In genomic region chr1:154936416-154937050, GRCh38 we compare ENCODE assay signal across 1 cellular context.
TF ChIP-seq lines count a peak whose summit lies in the region.

TSS of gene PMVK (minus strand) at chr1:154936719. CDS start at chr1:154936685, 34 bp downstream.

TF ChIP-seq in HepG2, 621 proteins besides CTCF, POLR2A, EP300 and RAD21 (continued from another document and continues in another):
- TF ChIP-seq, protein P1, sequence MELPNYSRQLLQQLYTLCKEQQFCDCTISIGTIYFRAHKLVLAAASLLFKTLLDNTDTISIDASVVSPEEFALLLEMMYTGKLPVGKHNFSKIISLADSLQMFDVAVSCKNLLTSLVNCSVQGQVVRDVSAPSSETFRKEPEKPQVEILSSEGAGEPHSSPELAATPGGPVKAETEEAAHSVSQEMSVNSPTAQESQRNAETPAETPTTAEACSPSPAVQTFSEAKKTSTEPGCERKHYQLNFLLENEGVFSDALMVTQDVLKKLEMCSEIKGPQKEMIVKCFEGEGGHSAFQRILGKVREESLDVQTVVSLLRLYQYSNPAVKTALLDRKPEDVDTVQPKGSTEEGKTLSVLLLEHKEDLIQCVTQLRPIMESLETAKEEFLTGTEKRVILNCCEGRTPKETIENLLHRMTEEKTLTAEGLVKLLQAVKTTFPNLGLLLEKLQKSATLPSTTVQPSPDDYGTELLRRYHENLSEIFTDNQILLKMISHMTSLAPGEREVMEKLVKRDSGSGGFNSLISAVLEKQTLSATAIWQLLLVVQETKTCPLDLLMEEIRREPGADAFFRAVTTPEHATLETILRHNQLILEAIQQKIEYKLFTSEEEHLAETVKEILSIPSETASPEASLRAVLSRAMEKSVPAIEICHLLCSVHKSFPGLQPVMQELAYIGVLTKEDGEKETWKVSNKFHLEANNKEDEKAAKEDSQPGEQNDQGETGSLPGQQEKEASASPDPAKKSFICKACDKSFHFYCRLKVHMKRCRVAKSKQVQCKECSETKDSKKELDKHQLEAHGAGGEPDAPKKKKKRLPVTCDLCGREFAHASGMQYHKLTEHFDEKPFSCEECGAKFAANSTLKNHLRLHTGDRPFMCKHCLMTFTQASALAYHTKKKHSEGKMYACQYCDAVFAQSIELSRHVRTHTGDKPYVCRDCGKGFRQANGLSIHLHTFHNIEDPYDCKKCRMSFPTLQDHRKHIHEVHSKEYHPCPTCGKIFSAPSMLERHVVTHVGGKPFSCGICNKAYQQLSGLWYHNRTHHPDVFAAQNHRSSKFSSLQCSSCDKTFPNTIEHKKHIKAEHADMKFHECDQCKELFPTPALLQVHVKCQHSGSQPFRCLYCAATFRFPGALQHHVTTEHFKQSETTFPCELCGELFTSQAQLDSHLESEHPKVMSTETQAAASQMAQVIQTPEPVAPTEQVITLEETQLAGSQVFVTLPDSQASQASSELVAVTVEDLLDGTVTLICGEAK (IDR thresholded peaks at IDR 0.05) = no peak
- TF ChIP-seq, protein P1 (CRISPR knock-in tag; IDR thresholded peaks at IDR 0.05) = peak; percentile 95; the same call in 1 of the 2 replicates
- TF ChIP-seq, protein P2, sequence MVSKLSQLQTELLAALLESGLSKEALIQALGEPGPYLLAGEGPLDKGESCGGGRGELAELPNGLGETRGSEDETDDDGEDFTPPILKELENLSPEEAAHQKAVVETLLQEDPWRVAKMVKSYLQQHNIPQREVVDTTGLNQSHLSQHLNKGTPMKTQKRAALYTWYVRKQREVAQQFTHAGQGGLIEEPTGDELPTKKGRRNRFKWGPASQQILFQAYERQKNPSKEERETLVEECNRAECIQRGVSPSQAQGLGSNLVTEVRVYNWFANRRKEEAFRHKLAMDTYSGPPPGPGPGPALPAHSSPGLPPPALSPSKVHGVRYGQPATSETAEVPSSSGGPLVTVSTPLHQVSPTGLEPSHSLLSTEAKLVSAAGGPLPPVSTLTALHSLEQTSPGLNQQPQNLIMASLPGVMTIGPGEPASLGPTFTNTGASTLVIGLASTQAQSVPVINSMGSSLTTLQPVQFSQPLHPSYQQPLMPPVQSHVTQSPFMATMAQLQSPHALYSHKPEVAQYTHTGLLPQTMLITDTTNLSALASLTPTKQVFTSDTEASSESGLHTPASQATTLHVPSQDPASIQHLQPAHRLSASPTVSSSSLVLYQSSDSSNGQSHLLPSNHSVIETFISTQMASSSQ (IDR thresholded peaks at IDR 0.05; ENCODE audit: low read depth) = no peak; the same call in 1 of the 2 replicates
- TF ChIP-seq, protein P2 (CRISPR knock-in tag; IDR thresholded peaks at IDR 0.05; ENCODE audit: borderline replicate concordance) = peak; percentile 90
- TF ChIP-seq EHMT2 (IDR thresholded peaks at IDR 0.05; ENCODE audit: borderline replicate concordance, low read depth, low read length) (peak; percentile 24; the same call in 1 of the 2 replicates), PHF5A (CRISPR knock-in tag; IDR thresholded peaks at IDR 0.05; ENCODE audit: low read depth, unreplicated experiment) (peak; percentile 30), HOXA9 (CRISPR knock-in tag; IDR thresholded peaks at IDR 0.05; ENCODE audit: borderline replicate concordance) (peak; percentile 95), TBL1XR1 (IDR thresholded peaks at IDR 0.05; ENCODE audit: borderline replicate concordance, low read length, partially characterized antibody) (no peak), RBAK (CRISPR knock-in tag; IDR thresholded peaks at IDR 0.05) (peak; percentile 80; the same call in 1 of the 2 replicates), HINFP (CRISPR knock-in tag; IDR thresholded peaks at IDR 0.05; ENCODE audit: low read depth) (peak; percentile 98), TGIF2 (CRISPR knock-in tag; IDR thresholded peaks at IDR 0.05) (peak; percentile 95), PTBP1 (IDR thresholded peaks at IDR 0.05; ENCODE audit: low read depth, low read length, poor library complexity, severe bottlenecking) (peak; percentile 38), ZNF274 (CRISPR knock-in tag; IDR thresholded peaks at IDR 0.05) (peak; percentile 99), ZNF543 (CRISPR knock-in tag; IDR thresholded peaks at IDR 0.05) (peak; percentile 99), DMAP1 (CRISPR knock-in tag; IDR thresholded peaks at IDR 0.05) (peak; percentile 70), ZNF160 (CRISPR knock-in tag; IDR thresholded peaks at IDR 0.05) (peak; percentile 97; the same call in 1 of the 2 replicates), HOXD1 (CRISPR knock-in tag; IDR thresholded peaks at IDR 0.05) (peak; percentile 86), MIXL1 (CRISPR knock-in tag; IDR thresholded peaks at IDR 0.05) (peak; percentile 88), HMGXB3 (CRISPR knock-in tag; IDR thresholded peaks at IDR 0.05; ENCODE audit: borderline replicate concordance) (peak; percentile 85), KLF16 (CRISPR knock-in tag; IDR thresholded peaks at IDR 0.05) (peak; percentile 90 to 93), SMARCC2 (IDR thresholded peaks at IDR 0.05) (no peak), CBFB (CRISPR knock-in tag; IDR thresholded peaks at IDR 0.05) (peak; percentile 86)
- TF ChIP-seq, protein P3, sequence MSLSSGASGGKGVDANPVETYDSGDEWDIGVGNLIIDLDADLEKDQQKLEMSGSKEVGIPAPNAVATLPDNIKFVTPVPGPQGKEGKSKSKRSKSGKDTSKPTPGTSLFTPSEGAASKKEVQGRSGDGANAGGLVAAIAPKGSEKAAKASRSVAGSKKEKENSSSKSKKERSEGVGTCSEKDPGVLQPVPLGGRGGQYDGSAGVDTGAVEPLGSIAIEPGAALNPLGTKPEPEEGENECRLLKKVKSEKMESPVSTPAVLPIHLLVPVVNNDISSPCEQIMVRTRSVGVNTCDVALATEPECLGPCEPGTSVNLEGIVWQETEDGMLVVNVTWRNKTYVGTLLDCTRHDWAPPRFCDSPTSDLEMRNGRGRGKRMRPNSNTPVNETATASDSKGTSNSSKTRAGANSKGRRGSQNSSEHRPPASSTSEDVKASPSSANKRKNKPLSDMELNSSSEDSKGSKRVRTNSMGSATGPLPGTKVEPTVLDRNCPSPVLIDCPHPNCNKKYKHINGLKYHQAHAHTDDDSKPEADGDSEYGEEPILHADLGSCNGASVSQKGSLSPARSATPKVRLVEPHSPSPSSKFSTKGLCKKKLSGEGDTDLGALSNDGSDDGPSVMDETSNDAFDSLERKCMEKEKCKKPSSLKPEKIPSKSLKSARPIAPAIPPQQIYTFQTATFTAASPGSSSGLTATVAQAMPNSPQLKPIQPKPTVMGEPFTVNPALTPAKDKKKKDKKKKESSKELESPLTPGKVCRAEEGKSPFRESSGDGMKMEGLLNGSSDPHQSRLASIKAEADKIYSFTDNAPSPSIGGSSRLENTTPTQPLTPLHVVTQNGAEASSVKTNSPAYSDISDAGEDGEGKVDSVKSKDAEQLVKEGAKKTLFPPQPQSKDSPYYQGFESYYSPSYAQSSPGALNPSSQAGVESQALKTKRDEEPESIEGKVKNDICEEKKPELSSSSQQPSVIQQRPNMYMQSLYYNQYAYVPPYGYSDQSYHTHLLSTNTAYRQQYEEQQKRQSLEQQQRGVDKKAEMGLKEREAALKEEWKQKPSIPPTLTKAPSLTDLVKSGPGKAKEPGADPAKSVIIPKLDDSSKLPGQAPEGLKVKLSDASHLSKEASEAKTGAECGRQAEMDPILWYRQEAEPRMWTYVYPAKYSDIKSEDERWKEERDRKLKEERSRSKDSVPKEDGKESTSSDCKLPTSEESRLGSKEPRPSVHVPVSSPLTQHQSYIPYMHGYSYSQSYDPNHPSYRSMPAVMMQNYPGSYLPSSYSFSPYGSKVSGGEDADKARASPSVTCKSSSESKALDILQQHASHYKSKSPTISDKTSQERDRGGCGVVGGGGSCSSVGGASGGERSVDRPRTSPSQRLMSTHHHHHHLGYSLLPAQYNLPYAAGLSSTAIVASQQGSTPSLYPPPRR (CRISPR knock-in tag; IDR thresholded peaks at IDR 0.05; ENCODE audit: borderline replicate concordance) = peak; percentile 90
- TF ChIP-seq, protein P4, sequence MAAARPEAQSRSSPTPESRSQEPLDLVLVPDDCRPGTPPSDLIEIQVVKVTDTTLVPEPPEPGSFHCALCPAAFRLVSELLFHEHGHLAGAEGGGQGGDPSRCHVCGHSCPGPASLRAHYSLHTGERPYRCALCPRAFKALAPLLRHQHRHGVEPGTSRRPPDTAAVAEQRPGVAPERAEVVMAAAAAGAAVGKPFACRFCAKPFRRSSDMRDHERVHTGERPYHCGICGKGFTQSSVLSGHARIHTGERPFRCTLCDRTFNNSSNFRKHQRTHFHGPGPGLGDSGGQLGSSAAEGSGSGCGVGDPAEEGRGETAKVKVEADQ (CRISPR knock-in tag; IDR thresholded peaks at IDR 0.05; ENCODE audit: borderline replicate concordance) = peak; percentile 97; the same call in 1 of the 2 replicates
- TF ChIP-seq, protein P5, sequence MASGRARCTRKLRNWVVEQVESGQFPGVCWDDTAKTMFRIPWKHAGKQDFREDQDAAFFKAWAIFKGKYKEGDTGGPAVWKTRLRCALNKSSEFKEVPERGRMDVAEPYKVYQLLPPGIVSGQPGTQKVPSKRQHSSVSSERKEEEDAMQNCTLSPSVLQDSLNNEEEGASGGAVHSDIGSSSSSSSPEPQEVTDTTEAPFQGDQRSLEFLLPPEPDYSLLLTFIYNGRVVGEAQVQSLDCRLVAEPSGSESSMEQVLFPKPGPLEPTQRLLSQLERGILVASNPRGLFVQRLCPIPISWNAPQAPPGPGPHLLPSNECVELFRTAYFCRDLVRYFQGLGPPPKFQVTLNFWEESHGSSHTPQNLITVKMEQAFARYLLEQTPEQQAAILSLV (CRISPR knock-in tag; IDR thresholded peaks at IDR 0.05; ENCODE audit: borderline replicate concordance) = peak; percentile 99
